In the genomic region with DNA sequence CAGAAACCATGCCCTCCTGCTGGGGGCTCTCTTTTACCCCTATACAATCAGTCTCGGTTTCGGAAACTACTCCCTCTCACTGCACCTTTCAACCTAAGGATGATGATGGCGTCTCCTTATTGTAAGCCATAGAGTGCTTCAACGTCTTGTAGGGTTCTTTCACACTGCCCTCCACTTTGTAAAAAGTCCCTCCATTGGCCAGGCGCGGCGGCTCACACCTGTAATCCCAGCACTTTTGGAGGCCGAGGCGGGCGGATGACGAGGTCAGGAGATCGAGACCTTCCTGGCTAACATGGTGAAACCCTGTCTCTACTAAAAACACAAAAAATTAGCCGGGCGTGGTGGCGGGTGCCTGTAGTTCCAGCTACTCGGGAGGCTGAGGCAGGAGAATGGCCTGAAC, we compare ENCODE assay signal across 13 cellular contexts. TPM values are rescaled to one million over a fixed set of nuclear protein-coding genes. Genes with fewer than 3 reads are reported as not detected.
"Had no signal": no experiment of that assay in that cellular context is flagged by ENCODE, and none has a peak within 500 bp of the region (broad histone marks: within the 10 kb centered on the region; RNA-seq: fewer than 3 reads in every experiment).

No MANE protein-coding gene starts in this region.

RNA-seq across cellular contexts. Expression of a gene that starts 19.5 kb away (rescaled TPM):
- total RNA-seq: activated B cell treated with CpG ODN at 0.5 μM for 24 hours; activated CD8-positive, alpha-beta memory T cell treated with anti-CD3 and anti-CD28 coated beads for 36 hours; activated T-cell treated with anti-CD3 and anti-CD28 coated beads, Interleukin-2, amount 50 U/mL, for 72 hours; astrocyte; bronchial epithelial cell; cardiac septum; cerebellum; esophagus muscularis mucosa; foreskin keratinocyte had no signal
- polyA plus RNA-seq: foreskin keratinocyte had no signal

RNA-seq across cellular contexts. Expression of a gene that starts 51.3 kb away (rescaled TPM):
- total RNA-seq: activated B cell treated with CpG ODN at 0.5 μM for 24 hours; activated CD8-positive, alpha-beta memory T cell treated with anti-CD3 and anti-CD28 coated beads for 36 hours; activated CD8-positive, alpha-beta T cell treated with anti-CD3 and anti-CD28 coated beads for 36 hours; activated T-cell treated with anti-CD3 and anti-CD28 coated beads, Interleukin-2, amount 50 U/mL, for 72 hours; astrocyte; bronchial epithelial cell; cardiac septum; cerebellum; esophagus muscularis mucosa; foreskin keratinocyte; gastrocnemius medialis; T-cell had no signal
- polyA plus RNA-seq: adipose tissue, foreskin keratinocyte had no signal

RNA-seq across cellular contexts. Expression of a gene that starts 55.4 kb away (rescaled TPM):
- total RNA-seq: activated CD8-positive, alpha-beta memory T cell treated with anti-CD3 and anti-CD28 coated beads for 36 hours; activated CD8-positive, alpha-beta T cell treated with anti-CD3 and anti-CD28 coated beads for 36 hours; gastrocnemius medialis had no signal
